In genomic region chr3:56469141-56469540, GRCh38 we compare ENCODE assay signal across 1 cellular context.
A peak's percentile ranks its signal among the peaks of the same experiment; 100 is the strongest.
TF ChIP-seq lines count a peak whose summit lies in the region.

No MANE protein-coding gene starts in this region.

TF ChIP-seq in endothelial cell of umbilical vein, 7 proteins besides CTCF, POLR2A, EP300 and RAD21:
- TF ChIP-seq MYC (IDR thresholded peaks at IDR 0.05; ENCODE audit: low read depth, low read length) (no peak), GATA2 (IDR thresholded peaks at IDR 0.05; ENCODE audit: insufficient read depth, insufficient read length, low read depth, low read length) (no peak), POLR2AphosphoS5 (IDR thresholded peaks at IDR 0.05; ENCODE audit: insufficient read depth, low read depth, low read length) (no peak), JUN (IDR thresholded peaks at IDR 0.05; ENCODE audit: borderline replicate concordance, insufficient read depth, insufficient read length, low read depth) (peak; percentile 31), EZH2 (IDR thresholded peaks at IDR 0.05; ENCODE audit: borderline replicate concordance, low read depth, low read length, severe bottlenecking) (no peak), FOS (IDR thresholded peaks at IDR 0.05; ENCODE audit: borderline replicate concordance, insufficient read depth, low read length) (peak; percentile 81)
- TF ChIP-seq, protein P1, sequence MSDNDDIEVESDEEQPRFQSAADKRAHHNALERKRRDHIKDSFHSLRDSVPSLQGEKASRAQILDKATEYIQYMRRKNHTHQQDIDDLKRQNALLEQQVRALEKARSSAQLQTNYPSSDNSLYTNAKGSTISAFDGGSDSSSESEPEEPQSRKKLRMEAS (IDR thresholded peaks at IDR 0.05; ENCODE audit: insufficient read depth, insufficient read length): no peak
